Comparison of ENCODE assay signal across 1 cellular context in genomic region chr2:74528600-74529356, GRCh38.
TF ChIP-seq lines count a peak whose summit lies in the region.

No MANE protein-coding gene starts in this region.

TF ChIP-seq in HepG2, 621 proteins besides CTCF, POLR2A, EP300 and RAD21 (continued from another document and continues in another):
- TF ChIP-seq, protein P1, sequence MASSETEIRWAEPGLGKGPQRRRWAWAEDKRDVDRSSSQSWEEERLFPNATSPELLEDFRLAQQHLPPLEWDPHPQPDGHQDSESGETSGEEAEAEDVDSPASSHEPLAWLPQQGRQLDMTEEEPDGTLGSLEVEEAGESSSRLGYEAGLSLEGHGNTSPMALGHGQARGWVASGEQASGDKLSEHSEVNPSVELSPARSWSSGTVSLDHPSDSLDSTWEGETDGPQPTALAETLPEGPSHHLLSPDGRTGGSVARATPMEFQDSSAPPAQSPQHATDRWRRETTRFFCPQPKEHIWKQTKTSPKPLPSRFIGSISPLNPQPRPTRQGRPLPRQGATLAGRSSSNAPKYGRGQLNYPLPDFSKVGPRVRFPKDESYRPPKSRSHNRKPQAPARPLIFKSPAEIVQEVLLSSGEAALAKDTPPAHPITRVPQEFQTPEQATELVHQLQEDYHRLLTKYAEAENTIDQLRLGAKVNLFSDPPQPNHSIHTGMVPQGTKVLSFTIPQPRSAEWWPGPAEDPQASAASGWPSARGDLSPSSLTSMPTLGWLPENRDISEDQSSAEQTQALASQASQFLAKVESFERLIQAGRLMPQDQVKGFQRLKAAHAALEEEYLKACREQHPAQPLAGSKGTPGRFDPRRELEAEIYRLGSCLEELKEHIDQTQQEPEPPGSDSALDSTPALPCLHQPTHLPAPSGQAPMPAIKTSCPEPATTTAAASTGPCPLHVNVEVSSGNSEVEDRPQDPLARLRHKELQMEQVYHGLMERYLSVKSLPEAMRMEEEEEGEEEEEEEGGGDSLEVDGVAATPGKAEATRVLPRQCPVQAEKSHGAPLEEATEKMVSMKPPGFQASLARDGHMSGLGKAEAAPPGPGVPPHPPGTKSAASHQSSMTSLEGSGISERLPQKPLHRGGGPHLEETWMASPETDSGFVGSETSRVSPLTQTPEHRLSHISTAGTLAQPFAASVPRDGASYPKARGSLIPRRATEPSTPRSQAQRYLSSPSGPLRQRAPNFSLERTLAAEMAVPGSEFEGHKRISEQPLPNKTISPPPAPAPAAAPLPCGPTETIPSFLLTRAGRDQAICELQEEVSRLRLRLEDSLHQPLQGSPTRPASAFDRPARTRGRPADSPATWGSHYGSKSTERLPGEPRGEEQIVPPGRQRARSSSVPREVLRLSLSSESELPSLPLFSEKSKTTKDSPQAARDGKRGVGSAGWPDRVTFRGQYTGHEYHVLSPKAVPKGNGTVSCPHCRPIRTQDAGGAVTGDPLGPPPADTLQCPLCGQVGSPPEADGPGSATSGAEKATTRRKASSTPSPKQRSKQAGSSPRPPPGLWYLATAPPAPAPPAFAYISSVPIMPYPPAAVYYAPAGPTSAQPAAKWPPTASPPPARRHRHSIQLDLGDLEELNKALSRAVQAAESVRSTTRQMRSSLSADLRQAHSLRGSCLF (CRISPR knock-in tag; IDR thresholded peaks at IDR 0.05; ENCODE audit: borderline replicate concordance) = no peak
- TF ChIP-seq PAWR (CRISPR knock-in tag; IDR thresholded peaks at IDR 0.05; ENCODE audit: borderline replicate concordance) (no peak), ZBTB44 (CRISPR knock-in tag; IDR thresholded peaks at IDR 0.05) (no peak), ZNF605 (CRISPR knock-in tag; IDR thresholded peaks at IDR 0.05) (no peak), HOXA3 (CRISPR knock-in tag; IDR thresholded peaks at IDR 0.05) (no peak), SOX6 (IDR thresholded peaks at IDR 0.05) (no peak), SOX6 (CRISPR knock-in tag; IDR thresholded peaks at IDR 0.05) (no peak), REXO4 (CRISPR knock-in tag; IDR thresholded peaks at IDR 0.05; ENCODE audit: borderline replicate concordance) (peak; percentile 55; the same call in 1 of the 2 replicates), BCL3 (CRISPR knock-in tag; IDR thresholded peaks at IDR 0.05) (no peak), TFDP1 (CRISPR knock-in tag; IDR thresholded peaks at IDR 0.05; ENCODE audit: borderline replicate concordance) (0 out of 2 replicates have a peak, but pooled peaks have one; percentile 17), NFKBIZ (CRISPR knock-in tag; IDR thresholded peaks at IDR 0.05) (no peak; the same call in 1 of the 2 replicates), ZFY (CRISPR knock-in tag; IDR thresholded peaks at IDR 0.05) (no peak), KLF16 (CRISPR knock-in tag; IDR thresholded peaks at IDR 0.05) (no peak), EEA1 (CRISPR knock-in tag; IDR thresholded peaks at IDR 0.05; ENCODE audit: borderline replicate concordance) (no peak), MNT (IDR thresholded peaks at IDR 0.05) (peak; percentile 70), DBP (CRISPR knock-in tag; IDR thresholded peaks at IDR 0.05; ENCODE audit: not compliant biosample characterization) (no peak), ZNF468 (CRISPR knock-in tag; IDR thresholded peaks at IDR 0.05) (no peak), HES4 (CRISPR knock-in tag; IDR thresholded peaks at IDR 0.05; ENCODE audit: borderline replicate concordance) (no peak), ZNF382 (CRISPR knock-in tag; IDR thresholded peaks at IDR 0.05; ENCODE audit: borderline replicate concordance) (no peak), ZNF776 (CRISPR knock-in tag; IDR thresholded peaks at IDR 0.05) (no peak), MYC (CRISPR knock-in tag; IDR thresholded peaks at IDR 0.05; ENCODE audit: borderline replicate concordance) (peak; percentile 86; the same call in 1 of the 2 replicates), ZSCAN22 (CRISPR knock-in tag; IDR thresholded peaks at IDR 0.05) (no peak), ZNF292 (CRISPR knock-in tag; IDR thresholded peaks at IDR 0.05; ENCODE audit: borderline replicate concordance, low read depth) (no peak), RELA (CRISPR knock-in tag; IDR thresholded peaks at IDR 0.05) (no peak)
- TF ChIP-seq, protein P2, sequence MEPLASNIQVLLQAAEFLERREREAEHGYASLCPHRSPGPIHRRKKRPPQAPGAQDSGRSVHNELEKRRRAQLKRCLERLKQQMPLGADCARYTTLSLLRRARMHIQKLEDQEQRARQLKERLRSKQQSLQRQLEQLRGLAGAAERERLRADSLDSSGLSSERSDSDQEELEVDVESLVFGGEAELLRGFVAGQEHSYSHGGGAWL (CRISPR knock-in tag; IDR thresholded peaks at IDR 0.05) = no peak
- TF ChIP-seq, protein P3, sequence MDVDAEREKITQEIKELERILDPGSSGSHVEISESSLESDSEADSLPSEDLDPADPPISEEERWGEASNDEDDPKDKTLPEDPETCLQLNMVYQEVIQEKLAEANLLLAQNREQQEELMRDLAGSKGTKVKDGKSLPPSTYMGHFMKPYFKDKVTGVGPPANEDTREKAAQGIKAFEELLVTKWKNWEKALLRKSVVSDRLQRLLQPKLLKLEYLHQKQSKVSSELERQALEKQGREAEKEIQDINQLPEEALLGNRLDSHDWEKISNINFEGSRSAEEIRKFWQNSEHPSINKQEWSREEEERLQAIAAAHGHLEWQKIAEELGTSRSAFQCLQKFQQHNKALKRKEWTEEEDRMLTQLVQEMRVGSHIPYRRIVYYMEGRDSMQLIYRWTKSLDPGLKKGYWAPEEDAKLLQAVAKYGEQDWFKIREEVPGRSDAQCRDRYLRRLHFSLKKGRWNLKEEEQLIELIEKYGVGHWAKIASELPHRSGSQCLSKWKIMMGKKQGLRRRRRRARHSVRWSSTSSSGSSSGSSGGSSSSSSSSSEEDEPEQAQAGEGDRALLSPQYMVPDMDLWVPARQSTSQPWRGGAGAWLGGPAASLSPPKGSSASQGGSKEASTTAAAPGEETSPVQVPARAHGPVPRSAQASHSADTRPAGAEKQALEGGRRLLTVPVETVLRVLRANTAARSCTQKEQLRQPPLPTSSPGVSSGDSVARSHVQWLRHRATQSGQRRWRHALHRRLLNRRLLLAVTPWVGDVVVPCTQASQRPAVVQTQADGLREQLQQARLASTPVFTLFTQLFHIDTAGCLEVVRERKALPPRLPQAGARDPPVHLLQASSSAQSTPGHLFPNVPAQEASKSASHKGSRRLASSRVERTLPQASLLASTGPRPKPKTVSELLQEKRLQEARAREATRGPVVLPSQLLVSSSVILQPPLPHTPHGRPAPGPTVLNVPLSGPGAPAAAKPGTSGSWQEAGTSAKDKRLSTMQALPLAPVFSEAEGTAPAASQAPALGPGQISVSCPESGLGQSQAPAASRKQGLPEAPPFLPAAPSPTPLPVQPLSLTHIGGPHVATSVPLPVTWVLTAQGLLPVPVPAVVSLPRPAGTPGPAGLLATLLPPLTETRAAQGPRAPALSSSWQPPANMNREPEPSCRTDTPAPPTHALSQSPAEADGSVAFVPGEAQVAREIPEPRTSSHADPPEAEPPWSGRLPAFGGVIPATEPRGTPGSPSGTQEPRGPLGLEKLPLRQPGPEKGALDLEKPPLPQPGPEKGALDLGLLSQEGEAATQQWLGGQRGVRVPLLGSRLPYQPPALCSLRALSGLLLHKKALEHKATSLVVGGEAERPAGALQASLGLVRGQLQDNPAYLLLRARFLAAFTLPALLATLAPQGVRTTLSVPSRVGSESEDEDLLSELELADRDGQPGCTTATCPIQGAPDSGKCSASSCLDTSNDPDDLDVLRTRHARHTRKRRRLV (CRISPR knock-in tag; IDR thresholded peaks at IDR 0.05) = no peak
- TF ChIP-seq, protein P4, sequence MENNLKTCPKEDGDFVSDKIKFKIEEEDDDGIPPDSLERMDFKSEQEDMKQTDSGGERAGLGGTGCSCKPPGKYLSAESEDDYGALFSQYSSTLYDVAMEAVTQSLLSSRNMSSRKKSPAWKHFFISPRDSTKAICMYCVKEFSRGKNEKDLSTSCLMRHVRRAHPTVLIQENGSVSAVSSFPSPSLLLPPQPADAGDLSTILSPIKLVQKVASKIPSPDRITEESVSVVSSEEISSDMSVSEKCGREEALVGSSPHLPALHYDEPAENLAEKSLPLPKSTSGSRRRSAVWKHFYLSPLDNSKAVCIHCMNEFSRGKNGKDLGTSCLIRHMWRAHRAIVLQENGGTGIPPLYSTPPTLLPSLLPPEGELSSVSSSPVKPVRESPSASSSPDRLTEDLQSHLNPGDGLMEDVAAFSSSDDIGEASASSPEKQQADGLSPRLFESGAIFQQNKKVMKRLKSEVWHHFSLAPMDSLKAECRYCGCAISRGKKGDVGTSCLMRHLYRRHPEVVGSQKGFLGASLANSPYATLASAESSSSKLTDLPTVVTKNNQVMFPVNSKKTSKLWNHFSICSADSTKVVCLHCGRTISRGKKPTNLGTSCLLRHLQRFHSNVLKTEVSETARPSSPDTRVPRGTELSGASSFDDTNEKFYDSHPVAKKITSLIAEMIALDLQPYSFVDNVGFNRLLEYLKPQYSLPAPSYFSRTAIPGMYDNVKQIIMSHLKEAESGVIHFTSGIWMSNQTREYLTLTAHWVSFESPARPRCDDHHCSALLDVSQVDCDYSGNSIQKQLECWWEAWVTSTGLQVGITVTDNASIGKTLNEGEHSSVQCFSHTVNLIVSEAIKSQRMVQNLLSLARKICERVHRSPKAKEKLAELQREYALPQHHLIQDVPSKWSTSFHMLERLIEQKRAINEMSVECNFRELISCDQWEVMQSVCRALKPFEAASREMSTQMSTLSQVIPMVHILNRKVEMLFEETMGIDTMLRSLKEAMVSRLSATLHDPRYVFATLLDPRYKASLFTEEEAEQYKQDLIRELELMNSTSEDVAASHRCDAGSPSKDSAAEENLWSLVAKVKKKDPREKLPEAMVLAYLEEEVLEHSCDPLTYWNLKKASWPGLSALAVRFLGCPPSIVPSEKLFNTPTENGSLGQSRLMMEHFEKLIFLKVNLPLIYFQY (CRISPR knock-in tag; IDR thresholded peaks at IDR 0.05; ENCODE audit: borderline replicate concordance) = no peak
- TF ChIP-seq, protein P5, sequence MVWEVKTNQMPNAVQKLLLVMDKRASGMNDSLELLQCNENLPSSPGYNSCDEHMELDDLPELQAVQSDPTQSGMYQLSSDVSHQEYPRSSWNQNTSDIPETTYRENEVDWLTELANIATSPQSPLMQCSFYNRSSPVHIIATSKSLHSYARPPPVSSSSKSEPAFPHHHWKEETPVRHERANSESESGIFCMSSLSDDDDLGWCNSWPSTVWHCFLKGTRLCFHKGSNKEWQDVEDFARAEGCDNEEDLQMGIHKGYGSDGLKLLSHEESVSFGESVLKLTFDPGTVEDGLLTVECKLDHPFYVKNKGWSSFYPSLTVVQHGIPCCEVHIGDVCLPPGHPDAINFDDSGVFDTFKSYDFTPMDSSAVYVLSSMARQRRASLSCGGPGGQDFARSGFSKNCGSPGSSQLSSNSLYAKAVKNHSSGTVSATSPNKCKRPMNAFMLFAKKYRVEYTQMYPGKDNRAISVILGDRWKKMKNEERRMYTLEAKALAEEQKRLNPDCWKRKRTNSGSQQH (CRISPR knock-in tag; IDR thresholded peaks at IDR 0.05; ENCODE audit: low read depth) = no peak
- TF ChIP-seq, protein P6, sequence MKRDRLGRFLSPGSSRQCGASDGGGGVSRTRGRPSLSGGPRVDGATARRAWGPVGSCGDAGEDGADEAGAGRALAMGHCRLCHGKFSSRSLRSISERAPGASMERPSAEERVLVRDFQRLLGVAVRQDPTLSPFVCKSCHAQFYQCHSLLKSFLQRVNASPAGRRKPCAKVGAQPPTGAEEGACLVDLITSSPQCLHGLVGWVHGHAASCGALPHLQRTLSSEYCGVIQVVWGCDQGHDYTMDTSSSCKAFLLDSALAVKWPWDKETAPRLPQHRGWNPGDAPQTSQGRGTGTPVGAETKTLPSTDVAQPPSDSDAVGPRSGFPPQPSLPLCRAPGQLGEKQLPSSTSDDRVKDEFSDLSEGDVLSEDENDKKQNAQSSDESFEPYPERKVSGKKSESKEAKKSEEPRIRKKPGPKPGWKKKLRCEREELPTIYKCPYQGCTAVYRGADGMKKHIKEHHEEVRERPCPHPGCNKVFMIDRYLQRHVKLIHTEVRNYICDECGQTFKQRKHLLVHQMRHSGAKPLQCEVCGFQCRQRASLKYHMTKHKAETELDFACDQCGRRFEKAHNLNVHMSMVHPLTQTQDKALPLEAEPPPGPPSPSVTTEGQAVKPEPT (CRISPR knock-in tag; IDR thresholded peaks at IDR 0.05; ENCODE audit: low read depth) = no peak
